8 cellular contexts compared by ENCODE assay signal in genomic region chr15:79310612-79310984, GRCh38. TPM values are rescaled to one million over a fixed set of nuclear protein-coding genes. Genes with fewer than 3 reads are reported as not detected.
DNase-seq lines count a peak whose midpoint lies in the region; ATAC-seq, FAIRE-seq and TF ChIP-seq lines count a peak whose summit lies in the region.

No MANE protein-coding gene starts in this region.

- no peaks in the 10 kb centered on the region for H3K9me1 ChIP-seq in keratinocyte (ENCODE audit: control insufficient read depth, extremely low read depth, insufficient read depth, low read length)

- H4K20me1 ChIP-seq in keratinocyte (ENCODE audit: control insufficient read depth, extremely low read depth, insufficient read depth, low read length): no peaks in the 10 kb centered on the region

- TF ChIP-seq CTCF in keratinocyte (optimal IDR thresholded peaks at IDR 0.05 in 1 of 3, IDR thresholded peaks at IDR 0.05 in 1 of 3, conservative IDR thresholded peaks at IDR 0.05 in 1 of 3; ENCODE audit: extremely low read depth in 1 of 3, insufficient read depth in 2 of 3, low read length in 3 of 3): no peak

- H3K27me3 ChIP-seq in MG63 (peaks cover 43% of the 10 kb centered on the region), adipocyte (replicated peaks; ENCODE audit: control insufficient read depth, insufficient read depth, low read length) (peaks cover 32% of the 10 kb centered on the region), keratinocyte (ENCODE audit: control insufficient read depth, extremely low read depth, insufficient read depth, low read length) (peaks cover 11% of the 10 kb centered on the region)

- H3K9me3 ChIP-seq in MG63 (no peaks in the 10 kb centered on the region), adipocyte (ENCODE audit: control insufficient read depth, low read length) (no peaks in the 10 kb centered on the region), keratinocyte (ENCODE audit: control insufficient read depth, low read depth, low read length) (no peaks in the 10 kb centered on the region)

- H3K36me3 ChIP-seq in MG63 (peaks cover 37% of the 10 kb centered on the region), adipocyte (ENCODE audit: control insufficient read depth, insufficient read depth, low read length, severe bottlenecking) (peaks cover 23% of the 10 kb centered on the region), keratinocyte (ENCODE audit: control insufficient read depth in 2 of 2, extremely low read depth in 1 of 2, insufficient read depth in 2 of 2, low read length in 2 of 2) (peaks cover 7 to 13% of the 10 kb centered on the region in 2 experiments)

- no peak overlapping the region for H3K27ac ChIP-seq in keratinocyte (ENCODE audit: control insufficient read depth, insufficient read depth, low read length)

- H3K79me2 ChIP-seq in keratinocyte (ENCODE audit: control insufficient read depth, insufficient read depth, low read length): peaks cover 32% of the 10 kb centered on the region

- no peak for FAIRE-seq in keratinocyte (lab: Jason Lieb, UNC)

- peak overlapping the region; percentile 79 for H3K4me2 ChIP-seq in keratinocyte (ENCODE audit: control insufficient read depth, extremely low read depth, insufficient read depth, low read depth, low read length)

- ATAC-seq in GM21825 (IDR thresholded peaks at IDR 0.05; ENCODE audit: unreplicated experiment): peak; percentile 28

- H3K4me1 ChIP-seq in adipocyte (ENCODE audit: control insufficient read depth, insufficient read depth, low read length) (peaks cover 25% of the 10 kb centered on the region), keratinocyte (ENCODE audit: control insufficient read depth, extremely low read depth, insufficient read depth, low read length) (peaks cover 33% of the 10 kb centered on the region)

- DNase-seq in G401 (ENCODE audit: low spot score): peak; percentile 51
- DNase-seq in MG63: no peak
- DNase-seq in adipocyte (ENCODE audit: low read depth): no peak
- no peak for DNase-seq in keratinocyte (ENCODE audit: low read depth, low spot score)
- peak; percentile 34 for DNase-seq in superior temporal gyrus (ENCODE audit: extremely low spot score)
- DNase-seq in NK-92 treated with Interleukin-12 subunit alpha and Interleukin-12 subunit beta, amount 100 ng/mL, for 24 hours (lab: John Stamatoyannopoulos, UW): no peak
- DNase-seq in activated effector memory CD4-positive, alpha-beta T cell treated with Interleukin-2 at 50 U/mL for 16 hours: no peak

- dilution Hi-C loops in keratinocyte (cut with MboI; ENCODE audit: extremely low pct_ligation_motif_present, low sequenced_read_pairs): no loop called here

- H3K9ac ChIP-seq in adipocyte (ENCODE audit: low read length) (peak overlapping the region; percentile 44), keratinocyte (ENCODE audit: control insufficient read depth, extremely low read depth, insufficient read depth, low read length) (no peak overlapping the region)

- H3K4me3 ChIP-seq in MG63 (peak overlapping the region; percentile 93), adipocyte (ENCODE audit: low read length) (peak overlapping the region; percentile 96), keratinocyte (ENCODE audit: control insufficient read depth in 2 of 3, extremely low read depth in 1 of 3, insufficient read depth in 2 of 3, low read depth in 1 of 3, low read length in 3 of 3) (peak overlapping the region; percentile 72 to 89 (median 84))

- in situ Hi-C loops in G401 (cut with HindIII; ENCODE audit: low sequenced_read_pairs): no loop called here

- H2AFZ ChIP-seq in keratinocyte (ENCODE audit: control insufficient read depth, low read length): peak overlapping the region; percentile 93

RNA-seq across cellular contexts. Expression of gene TMED3, which starts 0.3 kb away (rescaled TPM):
- 101 and 136 TPM in 2 replicates for total RNA-seq in G401 (2014; rRNA removed; shearing (Covaris generic))
- 149 and 212 TPM in 2 replicates for total RNA-seq in MG63 (2014; rRNA removed; shearing (Covaris generic); ENCODE audit: low replicate concordance)
- 137 to 203 TPM (median 144 TPM) in 3 replicates for polyA plus RNA-seq in keratinocyte
- polyA plus RNA-seq in keratinocyte (2011; ENCODE audit: low read depth): 57.0 TPM
- 136 and 167 TPM in 2 replicates for polyA plus RNA-seq in keratinocyte (2011; cell fraction: cytosol; rRNA removed)
- 111 and 128 TPM in 2 replicates for polyA plus RNA-seq in keratinocyte (2011; cell fraction: nucleus; rRNA removed)
- 103 and 125 TPM in 2 replicates for polyA plus RNA-seq in keratinocyte (2012; ENCODE audit: low replicate concordance)
- 90.9 to 109 TPM (median 93.1 TPM) in 3 replicates for polyA minus RNA-seq in keratinocyte
- 111 TPM for polyA minus RNA-seq in keratinocyte (2011; cell fraction: cytosol; rRNA and poly(A)+ RNA removed)
- polyA minus RNA-seq in keratinocyte (2011; cell fraction: nucleus; rRNA and poly(A)+ RNA removed): 44.2 and 46.1 TPM in 2 replicates

RNA-seq across cellular contexts. Expression of gene ANKRD34C, which starts 28.1 kb away (rescaled TPM):
- total RNA-seq in G401 (2014; rRNA removed; shearing (Covaris generic)): not detected in 2 replicates
- total RNA-seq in MG63 (2014; rRNA removed; shearing (Covaris generic); ENCODE audit: low replicate concordance): not detected in 2 replicates
- polyA plus RNA-seq in keratinocyte: not detected in 3 replicates
- polyA plus RNA-seq in keratinocyte (2011; ENCODE audit: low read depth): not detected
- polyA plus RNA-seq in keratinocyte (2011; cell fraction: cytosol; rRNA removed): not detected in 2 replicates
- not detected in 2 replicates for polyA plus RNA-seq in keratinocyte (2011; cell fraction: nucleus; rRNA removed)
- polyA plus RNA-seq in keratinocyte (2012; ENCODE audit: low replicate concordance): not detected in 2 replicates
- not detected in 3 replicates for polyA minus RNA-seq in keratinocyte
- not detected for polyA minus RNA-seq in keratinocyte (2011; cell fraction: cytosol; rRNA and poly(A)+ RNA removed)
- not detected in 2 replicates for polyA minus RNA-seq in keratinocyte (2011; cell fraction: nucleus; rRNA and poly(A)+ RNA removed)

Comparison
In these comparisons a context has a peak if more than half of its experiments do, and no peak if none do; other contexts are left out.
1. DNase-seq: peak in G401 (single experiment) and superior temporal gyrus (single experiment); none in MG63 (single experiment), adipocyte (single experiment), keratinocyte (single experiment), NK-92 treated with Interleukin-12 subunit alpha and Interleukin-12 subunit beta, amount 100 ng/mL, for 24 hours (single experiment) and activated effector memory CD4-positive, alpha-beta T cell treated with Interleukin-2 at 50 U/mL for 16 hours (single experiment).
2. Peak in every context shown above with its lines, with median percentiles within 50 percentile points of each other: H3K4me3 ChIP-seq.